Comparison of ENCODE assay signal across 13 cellular contexts in the genomic region with DNA sequence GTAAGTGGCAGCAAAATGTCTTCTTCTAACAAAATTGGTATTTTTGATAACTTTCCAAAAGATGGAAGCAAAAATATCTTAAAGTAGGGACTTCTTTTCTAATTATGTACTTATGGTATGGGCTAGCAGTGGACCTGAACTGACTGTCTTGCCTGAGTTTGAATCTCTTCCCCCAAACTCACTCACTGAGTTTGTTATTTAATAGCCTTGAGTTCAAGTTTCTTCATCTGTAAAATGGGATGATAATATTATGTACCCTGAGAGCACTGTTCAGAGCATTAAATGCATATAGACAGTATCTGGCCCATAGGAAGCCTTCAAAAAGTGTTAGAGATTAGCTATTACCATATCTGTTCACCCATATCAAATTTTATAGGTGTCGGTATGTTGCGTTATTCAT.
A peak's percentile ranks its signal among the peaks of the same experiment; 100 is the strongest.
DNase-seq lines count a peak whose midpoint lies in the region; ATAC-seq, FAIRE-seq and TF ChIP-seq lines count a peak whose summit lies in the region.
"Had no signal": no experiment of that assay in that cellular context is flagged by ENCODE, and none has a peak within 500 bp of the region (broad histone marks: within the 10 kb centered on the region; RNA-seq: fewer than 3 reads in every experiment).

No MANE protein-coding gene starts in this region.

- peak overlapping the region; percentile 49 for H3K27ac ChIP-seq in OCI-LY3 (ENCODE audit: low read length)

- no peak for FAIRE-seq in GM12892 (lab: Jason Lieb, UNC)

- no peaks in the 10 kb centered on the region for H3K36me3 Mint-ChIP-seq in nephron (ENCODE audit: low read depth)
- H3K36me3 Mint-ChIP-seq: CD8-positive, alpha-beta T cell had no signal

- peak overlapping the region; percentile 34 for H3K9ac ChIP-seq in OCI-LY3 (ENCODE audit: low read length)

- TF ChIP-seq CTCF in OCI-LY3 (IDR thresholded peaks at IDR 0.05; ENCODE audit: low read depth, low read length): no peak
- TF ChIP-seq CTCF in nephron (IDR thresholded peaks at IDR 0.05; ENCODE audit: unreplicated experiment in 3 of 3): no peak

- peak overlapping the region; percentile 78 for H3K4me3 ChIP-seq in OCI-LY3 (ENCODE audit: low read length)

- H2AFZ ChIP-seq in OCI-LY3 (ENCODE audit: low read depth, low read length): 0 out of 2 replicates have a peak overlapping the region, but pooled peaks have one; percentile 19

- peaks cover 9% of the 10 kb centered on the region for H3K4me1 Mint-ChIP-seq in nephron

- peak overlapping the region; percentile 93 for H3K4me2 ChIP-seq in OCI-LY3 (ENCODE audit: low read length)

- H4K20me1 ChIP-seq in OCI-LY3 (ENCODE audit: insufficient read depth, low read length): no peaks in the 10 kb centered on the region

- DNase-seq in GM12892 (ENCODE audit: insufficient read length) (no peak), HEK293T (ENCODE audit: extremely low spot score) (no peak), activated gamma-delta T cell treated with Interleukin-2 at 50 U/mL for 16 hours (no peak), left colon (no peak), iPS-NIHi7 (ENCODE audit: extremely low spot score) (no peak)
- DNase-seq: activated CD4-positive, alpha-beta T cell treated with anti-CD3 and anti-CD28 coated beads for 1 hour; CD8-positive, alpha-beta T cell; cerebellar nuclear complex; NCI-H446; SHP77 treated with DMSO at 0.1 percent for 48 hours had no signal

- H3K79me2 ChIP-seq in OCI-LY3 (ENCODE audit: low read length): no peaks in the 10 kb centered on the region

- H3K9me3 ChIP-seq in OCI-LY3 (ENCODE audit: insufficient read depth, low read length): no peaks in the 10 kb centered on the region

- CTCF ChIA-PET in HEK293T (lab: Yijun Ruan, JAX): no interaction called here

- TF ChIP-seq POLR2A in GM12892 (IDR thresholded peaks at IDR 0.05; ENCODE audit: low read depth, low read length): 0 out of 2 replicates have a peak, but pooled peaks have one; percentile 5

- peaks cover 47% of the 10 kb centered on the region for H3K4me1 ChIP-seq in OCI-LY3 (ENCODE audit: low read length)

- intact Hi-C loops in left colon (cut with DNase I, micrococcal nuclease): no loop called here

- H3K27ac Mint-ChIP-seq in nephron: peak overlapping the region in 2 of 3 experiments; percentile 35 to 87
- H3K27ac Mint-ChIP-seq: CD8-positive, alpha-beta T cell had no signal

- ATAC-seq in GM21529 (IDR thresholded peaks at IDR 0.05; ENCODE audit: unreplicated experiment) (peak; percentile 3), left colon (no peak)
- ATAC-seq: CD8-positive, alpha-beta T cell had no signal

- H3K27me3 Mint-ChIP-seq in nephron (ENCODE audit: low read depth): peaks cover 5% of the 10 kb centered on the region

- H3K36me3 ChIP-seq in OCI-LY3 (replicated peaks; ENCODE audit: low read depth, low read length): no peaks in the 10 kb centered on the region

- H3K9me3 Mint-ChIP-seq in nephron: peaks cover 6% of the 10 kb centered on the region
- H3K9me3 Mint-ChIP-seq: CD8-positive, alpha-beta T cell had no signal

- H3K27me3 ChIP-seq in OCI-LY3 (ENCODE audit: low read depth, low read length): peaks cover 18% of the 10 kb centered on the region

- POLR2A ChIA-PET in HEK293T (lab: Yijun Ruan, JAX): interaction anchor here (0.9 kb wide), 1 partner anchor 11 kb away, joined by 3 read pairs; no protein-coding TSS in a partner anchor

- H3K4me3 Mint-ChIP-seq in nephron: no peak overlapping the region

TF ChIP-seq in HEK293T, 16 proteins besides CTCF, POLR2A, EP300 and RAD21:
- TF ChIP-seq FOXA1 (IDR thresholded peaks at IDR 0.05) (no peak), CTBP1 (IDR thresholded peaks at IDR 0.05; ENCODE audit: borderline replicate concordance) (no peak), L3MBTL2 (conservative IDR thresholded peaks at IDR 0.05) (no peak), HDGF (IDR thresholded peaks at IDR 0.05; ENCODE audit: borderline replicate concordance) (no peak), SP1 (IDR thresholded peaks at IDR 0.05) (no peak), TARDBP (IDR thresholded peaks at IDR 0.05) (no peak), ZNF384 (IDR thresholded peaks at IDR 0.05) (no peak), FOXM1 (IDR thresholded peaks at IDR 0.05; ENCODE audit: borderline replicate concordance) (no peak), LEF1 (IDR thresholded peaks at IDR 0.05; ENCODE audit: borderline replicate concordance) (no peak), FOXK2 (IDR thresholded peaks at IDR 0.05) (no peak), ARNT (IDR thresholded peaks at IDR 0.05) (no peak), SUZ12 (IDR thresholded peaks at IDR 0.05) (no peak), NFRKB (IDR thresholded peaks at IDR 0.05) (no peak), ELF4 (IDR thresholded peaks at IDR 0.05) (no peak), BHLHE40 (IDR thresholded peaks at IDR 0.05; ENCODE audit: borderline replicate concordance) (no peak)
- TF ChIP-seq, protein P1, sequence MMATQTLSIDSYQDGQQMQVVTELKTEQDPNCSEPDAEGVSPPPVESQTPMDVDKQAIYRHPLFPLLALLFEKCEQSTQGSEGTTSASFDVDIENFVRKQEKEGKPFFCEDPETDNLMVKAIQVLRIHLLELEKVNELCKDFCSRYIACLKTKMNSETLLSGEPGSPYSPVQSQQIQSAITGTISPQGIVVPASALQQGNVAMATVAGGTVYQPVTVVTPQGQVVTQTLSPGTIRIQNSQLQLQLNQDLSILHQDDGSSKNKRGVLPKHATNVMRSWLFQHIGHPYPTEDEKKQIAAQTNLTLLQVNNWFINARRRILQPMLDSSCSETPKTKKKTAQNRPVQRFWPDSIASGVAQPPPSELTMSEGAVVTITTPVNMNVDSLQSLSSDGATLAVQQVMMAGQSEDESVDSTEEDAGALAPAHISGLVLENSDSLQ (IDR thresholded peaks at IDR 0.05): no peak
